8 cellular contexts compared by ENCODE assay signal in genomic region chr15:78507831-78508160, GRCh38. TPM values are rescaled to one million over a fixed set of nuclear protein-coding genes. Genes with fewer than 3 reads are reported as not detected.
DNase-seq lines count a peak whose midpoint lies in the region; ATAC-seq and TF ChIP-seq lines count a peak whose summit lies in the region.

No MANE protein-coding gene starts in this region.

- ATAC-seq in HG03354 (IDR thresholded peaks at IDR 0.05; ENCODE audit: poor library complexity, severe bottlenecking, unreplicated experiment) (peak; percentile 31), GM21526 (IDR thresholded peaks at IDR 0.05; ENCODE audit: low FRiP score, unreplicated experiment) (no peak)

- peaks cover 0 to 4% of the 10 kb centered on the region in 2 donors for H3K4me1 ChIP-seq in ascending aorta
- peaks cover 14% of the 10 kb centered on the region for H3K4me1 ChIP-seq in suprapubic skin

- no peak for TF ChIP-seq POLR2A in suprapubic skin (IDR thresholded peaks at IDR 0.05)

- H3K36me3 ChIP-seq in ascending aorta: no peaks in the 10 kb centered on the region
- no peaks in the 10 kb centered on the region for H3K36me3 ChIP-seq in kidney epithelial cell (ENCODE audit: control insufficient read depth, insufficient read depth, low read length)
- H3K36me3 ChIP-seq in suprapubic skin: no peaks in the 10 kb centered on the region

- DNase-seq in NCI-H82 (lab: John Stamatoyannopoulos, UW) (peak; percentile 53), NCI-H82 treated with DMSO at 0.1 percent for 48 hours (lab: John Stamatoyannopoulos, UW; ENCODE audit: unreplicated experiment) (no peak), ascending aorta (ENCODE audit: low spot score in 2 of 2) (no peak), kidney epithelial cell (ENCODE audit: low read depth) (no peak), suprapubic skin (ENCODE audit: low spot score in 2 of 2) (no peak), NCI-H226 (no peak)

- WGBS in suprapubic skin: 3% methylated on average over 9 of the region's 13 CpGs

- TF ChIP-seq CTCF in ascending aorta (IDR thresholded peaks at IDR 0.05) (no peak), kidney epithelial cell (IDR thresholded peaks at IDR 0.05; ENCODE audit: insufficient read depth, low read length, poor library complexity, severe bottlenecking) (no peak), suprapubic skin (IDR thresholded peaks at IDR 0.05) (no peak)

- no peaks in the 10 kb centered on the region for H3K9me3 ChIP-seq in ascending aorta
- no peaks in the 10 kb centered on the region for H3K9me3 ChIP-seq in suprapubic skin

- H3K27ac ChIP-seq in ascending aorta (peak overlapping the region in 1 of 2 donors; percentile 39), suprapubic skin (peak overlapping the region; percentile 39)

- intact Hi-C loops in ascending aorta (cut with DNase I): loop anchor here (1.0 to 5.0 kb wide), 3 partner anchors 33 to 360 kb away; partner anchors contain the start of genes IDH3A, IREB2 and PSMA4

- peak overlapping the region; percentile 61 to 76 for H3K4me3 ChIP-seq in ascending aorta
- peak overlapping the region; percentile 70 for H3K4me3 ChIP-seq in kidney epithelial cell (ENCODE audit: low read depth, low read length)
- H3K4me3 ChIP-seq in suprapubic skin: peak overlapping the region; percentile 71

- H3K27me3 ChIP-seq in ascending aorta: no peaks in the 10 kb centered on the region
- H3K27me3 ChIP-seq in kidney epithelial cell (ENCODE audit: control insufficient read depth, insufficient read depth, low read length): no peaks in the 10 kb centered on the region
- H3K27me3 ChIP-seq in suprapubic skin: no peaks in the 10 kb centered on the region

- no peak for TF ChIP-seq EP300 in suprapubic skin (IDR thresholded peaks at IDR 0.05)

RNA-seq across cellular contexts. Expression of gene HYKK, which starts 0.4 kb away (rescaled TPM):
- total RNA-seq in ascending aorta: 9.0 TPM
- total RNA-seq in kidney epithelial cell: 3.9 and 4.4 TPM in 2 replicates
- 1 to 10 TPM; 2.6 to 9.6 (median 6.1) TPM for total RNA-seq in suprapubic skin

RNA-seq across cellular contexts. Expression of gene PSMA4, which starts 32.4 kb away (rescaled TPM):
- total RNA-seq in ascending aorta (94.7 TPM), kidney epithelial cell (209 and 243 TPM in 2 replicates), suprapubic skin (100 to 1,000 TPM; 102 to 113 (median 106) TPM)

RNA-seq across cellular contexts. Expression of gene CHRNA5, which starts 57.5 kb away (rescaled TPM):
- total RNA-seq in ascending aorta: not detected
- total RNA-seq in kidney epithelial cell: 4.7 and 13.7 TPM in 2 replicates
- total RNA-seq in suprapubic skin: 1 to 10 TPM in 3 of 4 donors, under 1 TPM in 1; 0.72 to 2.8 (median 1.4) TPM
